In the genomic region with DNA sequence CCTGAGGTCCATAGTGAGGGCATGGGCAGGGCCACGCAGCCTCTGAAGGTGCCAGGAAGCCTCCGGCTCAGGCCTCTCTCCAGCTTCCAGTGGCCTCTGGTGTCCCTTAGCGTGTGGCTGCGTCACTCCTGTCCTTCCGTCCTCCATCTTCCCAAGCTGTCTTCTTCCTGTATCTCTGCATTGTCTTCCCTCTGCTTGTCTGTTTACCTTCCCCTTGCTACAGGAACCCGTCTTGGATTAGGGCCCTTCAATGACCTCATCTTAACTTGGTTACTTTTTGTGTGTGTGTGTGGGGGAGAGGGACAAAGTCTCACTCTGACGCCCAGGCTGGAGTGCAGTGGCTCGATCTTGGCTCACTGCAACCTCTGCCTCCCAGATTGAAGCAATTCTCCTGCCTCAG, we compare ENCODE assay signal across 29 cellular contexts. TPM values are rescaled to one million over a fixed set of nuclear protein-coding genes. Genes with fewer than 3 reads are reported as not detected.
"Had no signal": no experiment of that assay in that cellular context is flagged by ENCODE, and none has a peak within 500 bp of the region (broad histone marks: within the 10 kb centered on the region; RNA-seq: fewer than 3 reads in every experiment).

No MANE protein-coding gene starts in this region.

- FAIRE-seq: endothelial cell of umbilical vein, keratinocyte, small intestine had no signal

- H3K36me3 ChIP-seq: neutrophil had no signal

- H3K9me3 ChIP-seq: ascending aorta, neutrophil, sigmoid colon, stomach, tibial artery had no signal

- DNase-seq: activated CD4-positive, alpha-beta T cell treated with anti-CD3 and anti-CD28 coated beads for 48 hours; activated CD4-positive, alpha-beta T cell treated with anti-CD3 and anti-CD28 coated beads, Interleukin-2, amount 50 U/mL, for 48 hours; activated CD8-positive, alpha-beta memory T cell treated with anti-CD3 and anti-CD28 coated beads, Interleukin-2, amount 50 U/mL, for 4 hours; activated effector memory CD4-positive, alpha-beta T cell treated with anti-CD3 and anti-CD28 coated beads, Interleukin-2, amount 50 U/mL, for 16 hours; activated naive CD4-positive, alpha-beta T cell treated with anti-CD3 and anti-CD28 coated beads for 36 hours; activated naive CD8-positive, alpha-beta T cell treated with anti-CD3 and anti-CD28 coated beads for 36 hours; activated T-cell treated with anti-CD3 and anti-CD28 coated beads, Interleukin-2, amount 50 U/mL, for 1 hour; cortex of kidney; foreskin fibroblast; head of caudate nucleus; hippocampal formation; mesendoderm; sigmoid colon; small intestine; stimulated activated CD4-positive, alpha-beta T cell treated with anti-CD3 and anti-CD28 coated beads, Interleukin-1b, Interleukin-23, amount 100 ng/mL, for 48 hours; stimulated activated CD4-positive, alpha-beta T cell treated with anti-CD3 and anti-CD28 coated beads, Interleukin-4, amount 100 ng/mL, for 4 hours; stimulated activated CD8-positive, alpha-beta memory T cell treated with anti-CD3 and anti-CD28 coated beads, Interleukin-4, amount 100 ng/mL, for 48 hours; stomach; T-helper 9 cell; tibial artery; WERI-Rb-1 had no signal

- H3K27me3 ChIP-seq: ascending aorta, tibial artery had no signal

- H3K4me1 ChIP-seq: ascending aorta, tibial artery had no signal

- ATAC-seq: activated CD4-positive, CD25-positive, alpha-beta regulatory T cell treated with anti-CD3 and anti-CD28 coated beads, Interleukin-2, amount 50 U/mL, for 24 hours; natural killer cell treated with Interleukin-12 subunit alpha and Interleukin-12 subunit beta and Interleukin-15 and Interleukin-18, amount 100 ng/mL, for 72 hours; stimulated activated memory B cell treated with anti-CD40 and anti-IgM and Interleukin-4, amounts not matched to agents 10 μg/mL and 1 μg/mL and 100 μg/mL, for 72 hours had no signal

- H3K4me3 ChIP-seq: ascending aorta, lung, sigmoid colon, stomach, tibial artery had no signal

- H3K27ac ChIP-seq: ascending aorta, neutrophil, sigmoid colon, stomach, tibial artery, WERI-Rb-1 had no signal

RNA-seq across cellular contexts. Expression of a gene that starts 14.4 kb away (rescaled TPM):
- total RNA-seq: natural killer cell treated with Interleukin-12 subunit alpha and Interleukin-12 subunit beta and Interleukin-15 and Interleukin-18, amount 100 ng/mL, for 72 hours had no signal
